ENCODE assay signal across 1 cellular context in the genomic region with DNA sequence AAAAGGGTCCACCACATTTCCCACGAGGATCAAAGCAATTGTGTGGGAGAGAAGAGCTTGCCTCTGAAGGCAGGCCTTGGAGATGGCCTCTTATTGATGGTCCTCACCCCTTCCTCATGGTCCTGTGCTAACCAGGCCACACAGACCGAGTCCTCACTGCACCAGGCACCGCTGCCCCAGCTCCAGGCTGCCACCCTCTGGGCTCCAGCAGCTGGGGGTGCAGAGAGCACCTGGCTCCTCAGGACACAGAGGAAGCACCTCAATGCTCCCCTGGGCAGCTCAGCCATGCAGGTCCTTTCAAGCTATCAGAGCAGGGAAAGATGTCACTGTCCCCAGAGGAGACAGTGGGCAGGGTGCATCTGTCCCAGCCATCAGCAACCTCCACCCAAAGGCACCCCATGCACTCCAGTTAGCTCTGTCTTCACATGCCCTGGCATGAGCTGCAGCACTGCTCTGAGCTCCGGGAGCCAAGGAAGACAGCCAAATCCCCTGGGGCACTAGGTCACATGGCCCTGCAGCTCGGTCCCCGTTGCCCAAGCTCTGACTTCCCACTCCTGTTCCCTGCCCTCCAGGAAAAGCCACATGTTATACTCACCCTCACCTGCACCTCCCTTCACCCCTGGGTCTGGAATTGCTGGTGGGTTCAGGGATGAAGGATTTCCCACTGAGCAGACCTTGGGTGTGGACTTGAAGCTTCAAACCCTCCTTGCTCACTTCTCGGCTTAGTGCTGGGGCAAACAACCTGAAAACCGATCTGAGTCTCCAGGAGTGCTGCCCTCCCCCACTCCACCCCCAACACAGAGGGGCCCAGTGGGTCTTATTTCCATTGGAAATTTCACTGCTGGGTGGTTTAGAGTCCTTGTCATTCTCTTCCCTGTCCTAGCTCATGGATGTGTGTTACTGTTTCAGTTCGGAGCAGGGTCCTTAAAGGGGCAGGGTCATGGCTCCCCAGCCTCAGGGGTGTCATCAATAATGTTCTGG.
TF ChIP-seq lines count a peak whose summit lies in the region.

No MANE protein-coding gene starts in this region.

TF ChIP-seq in SK-N-SH treated with all-trans-retinoic acid at 6 μM for 48 hours, 23 proteins besides CTCF, POLR2A, EP300 and RAD21 (continued from another document):
- TF ChIP-seq, protein P1, sequence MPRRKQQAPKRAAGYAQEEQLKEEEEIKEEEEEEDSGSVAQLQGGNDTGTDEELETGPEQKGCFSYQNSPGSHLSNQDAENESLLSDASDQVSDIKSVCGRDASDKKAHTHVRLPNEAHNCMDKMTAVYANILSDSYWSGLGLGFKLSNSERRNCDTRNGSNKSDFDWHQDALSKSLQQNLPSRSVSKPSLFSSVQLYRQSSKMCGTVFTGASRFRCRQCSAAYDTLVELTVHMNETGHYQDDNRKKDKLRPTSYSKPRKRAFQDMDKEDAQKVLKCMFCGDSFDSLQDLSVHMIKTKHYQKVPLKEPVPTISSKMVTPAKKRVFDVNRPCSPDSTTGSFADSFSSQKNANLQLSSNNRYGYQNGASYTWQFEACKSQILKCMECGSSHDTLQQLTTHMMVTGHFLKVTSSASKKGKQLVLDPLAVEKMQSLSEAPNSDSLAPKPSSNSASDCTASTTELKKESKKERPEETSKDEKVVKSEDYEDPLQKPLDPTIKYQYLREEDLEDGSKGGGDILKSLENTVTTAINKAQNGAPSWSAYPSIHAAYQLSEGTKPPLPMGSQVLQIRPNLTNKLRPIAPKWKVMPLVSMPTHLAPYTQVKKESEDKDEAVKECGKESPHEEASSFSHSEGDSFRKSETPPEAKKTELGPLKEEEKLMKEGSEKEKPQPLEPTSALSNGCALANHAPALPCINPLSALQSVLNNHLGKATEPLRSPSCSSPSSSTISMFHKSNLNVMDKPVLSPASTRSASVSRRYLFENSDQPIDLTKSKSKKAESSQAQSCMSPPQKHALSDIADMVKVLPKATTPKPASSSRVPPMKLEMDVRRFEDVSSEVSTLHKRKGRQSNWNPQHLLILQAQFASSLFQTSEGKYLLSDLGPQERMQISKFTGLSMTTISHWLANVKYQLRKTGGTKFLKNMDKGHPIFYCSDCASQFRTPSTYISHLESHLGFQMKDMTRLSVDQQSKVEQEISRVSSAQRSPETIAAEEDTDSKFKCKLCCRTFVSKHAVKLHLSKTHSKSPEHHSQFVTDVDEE (CRISPR knock-in tag; IDR thresholded peaks at IDR 0.05) = no peak
- TF ChIP-seq, protein P2, sequence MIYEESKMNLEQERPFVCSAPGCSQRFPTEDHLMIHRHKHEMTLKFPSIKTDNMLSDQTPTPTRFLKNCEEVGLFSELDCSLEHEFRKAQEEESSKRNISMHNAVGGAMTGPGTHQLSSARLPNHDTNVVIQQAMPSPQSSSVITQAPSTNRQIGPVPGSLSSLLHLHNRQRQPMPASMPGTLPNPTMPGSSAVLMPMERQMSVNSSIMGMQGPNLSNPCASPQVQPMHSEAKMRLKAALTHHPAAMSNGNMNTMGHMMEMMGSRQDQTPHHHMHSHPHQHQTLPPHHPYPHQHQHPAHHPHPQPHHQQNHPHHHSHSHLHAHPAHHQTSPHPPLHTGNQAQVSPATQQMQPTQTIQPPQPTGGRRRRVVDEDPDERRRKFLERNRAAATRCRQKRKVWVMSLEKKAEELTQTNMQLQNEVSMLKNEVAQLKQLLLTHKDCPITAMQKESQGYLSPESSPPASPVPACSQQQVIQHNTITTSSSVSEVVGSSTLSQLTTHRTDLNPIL (CRISPR knock-in tag; IDR thresholded peaks at IDR 0.05; ENCODE audit: low read depth) = no peak
- TF ChIP-seq CSDC2 (CRISPR knock-in tag; IDR thresholded peaks at IDR 0.05) = no peak
- TF ChIP-seq, protein P3, sequence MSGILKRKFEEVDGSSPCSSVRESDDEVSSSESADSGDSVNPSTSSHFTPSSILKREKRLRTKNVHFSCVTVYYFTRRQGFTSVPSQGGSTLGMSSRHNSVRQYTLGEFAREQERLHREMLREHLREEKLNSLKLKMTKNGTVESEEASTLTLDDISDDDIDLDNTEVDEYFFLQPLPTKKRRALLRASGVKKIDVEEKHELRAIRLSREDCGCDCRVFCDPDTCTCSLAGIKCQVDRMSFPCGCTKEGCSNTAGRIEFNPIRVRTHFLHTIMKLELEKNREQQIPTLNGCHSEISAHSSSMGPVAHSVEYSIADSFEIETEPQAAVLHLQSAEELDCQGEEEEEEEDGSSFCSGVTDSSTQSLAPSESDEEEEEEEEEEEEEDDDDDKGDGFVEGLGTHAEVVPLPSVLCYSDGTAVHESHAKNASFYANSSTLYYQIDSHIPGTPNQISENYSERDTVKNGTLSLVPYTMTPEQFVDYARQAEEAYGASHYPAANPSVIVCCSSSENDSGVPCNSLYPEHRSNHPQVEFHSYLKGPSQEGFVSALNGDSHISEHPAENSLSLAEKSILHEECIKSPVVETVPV (CRISPR knock-in tag; IDR thresholded peaks at IDR 0.05) = no peak
- TF ChIP-seq ISL1 (CRISPR knock-in tag; IDR thresholded peaks at IDR 0.05) = no peak
- no peak for TF ChIP-seq ARNTL (CRISPR knock-in tag; IDR thresholded peaks at IDR 0.05; ENCODE audit: borderline replicate concordance, low read depth)
- TF ChIP-seq PATZ1 (CRISPR knock-in tag; IDR thresholded peaks at IDR 0.05; ENCODE audit: borderline replicate concordance) = no peak
- TF ChIP-seq ZNF565 (CRISPR knock-in tag; conservative IDR thresholded peaks at IDR 0.05; ENCODE audit: low read depth) = no peak
- TF ChIP-seq ZNF8 (CRISPR knock-in tag; IDR thresholded peaks at IDR 0.05) = no peak
- TF ChIP-seq ZFP30 (CRISPR knock-in tag; IDR thresholded peaks at IDR 0.05) = no peak
